ENCODE assay signal across 1 cellular context in the genomic region with DNA sequence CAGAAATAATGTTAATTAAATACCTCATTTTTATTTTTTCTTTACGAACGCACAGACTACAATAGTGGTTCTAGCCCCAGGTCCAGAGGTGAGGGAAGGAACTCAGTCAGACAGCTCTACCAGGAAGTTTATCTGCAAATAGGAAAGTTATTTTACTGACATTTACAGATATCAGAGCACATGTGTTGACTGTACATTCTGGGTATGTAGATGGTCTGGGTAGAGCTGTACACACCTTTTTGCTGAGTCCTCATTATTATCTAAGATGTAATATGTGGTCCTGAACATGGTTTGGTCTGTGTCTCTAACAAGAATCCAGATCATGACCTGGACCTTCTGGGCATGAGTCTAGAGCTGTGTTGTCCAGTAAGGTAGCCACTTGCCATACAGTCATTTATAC.
TF ChIP-seq lines count a peak whose summit lies in the region.

No MANE protein-coding gene starts in this region.

TF ChIP-seq in K562, 482 proteins besides CTCF, POLR2A, EP300 and RAD21:
- TF ChIP-seq CBX3 (IDR thresholded peaks at IDR 0.05; ENCODE audit: borderline replicate concordance in 1 of 2, low read length in 2 of 2) (no peak), MAFF (IDR thresholded peaks at IDR 0.05; ENCODE audit: low read length) (peak; percentile 73), NCOA4 (IDR thresholded peaks at IDR 0.05; ENCODE audit: partially characterized antibody) (no peak), MAFG (tag; conservative IDR thresholded peaks at IDR 0.05) (0 out of 2 replicates have a peak, but pooled peaks have one; percentile 44), TRIM24 (IDR thresholded peaks at IDR 0.05) (no peak), NFRKB (IDR thresholded peaks at IDR 0.05; ENCODE audit: low read depth) (no peak), SMAD4 (CRISPR knock-in tag; conservative IDR thresholded peaks at IDR 0.05) (no peak), SAFB (IDR thresholded peaks at IDR 0.05; ENCODE audit: borderline replicate concordance, low read depth, low read length) (no peak), ZNF766 (CRISPR knock-in tag; conservative IDR thresholded peaks at IDR 0.05) (no peak), ZNF778 (CRISPR knock-in tag; IDR thresholded peaks at IDR 0.05) (no peak), ARID2 (IDR thresholded peaks at IDR 0.05) (no peak), MAFK (IDR thresholded peaks at IDR 0.05; ENCODE audit: low read length) (peak; percentile 68; the same call in 1 of the 2 replicates), ZNF134 (CRISPR knock-in tag; conservative IDR thresholded peaks at IDR 0.05) (no peak), IRF2 (CRISPR knock-in tag; IDR thresholded peaks at IDR 0.05) (no peak), ZNF507 (tag; conservative IDR thresholded peaks at IDR 0.05) (no peak), ZNF212 (CRISPR knock-in tag; IDR thresholded peaks at IDR 0.05) (no peak), ZNF316 (IDR thresholded peaks at IDR 0.05) (peak; percentile 84), TAL1 (IDR thresholded peaks at IDR 0.05) (no peak), RUNX1 (IDR thresholded peaks at IDR 0.05; ENCODE audit: low read depth) (no peak), PURB (CRISPR knock-in tag; IDR thresholded peaks at IDR 0.05; ENCODE audit: low read depth) (no peak), ZFP30 (CRISPR knock-in tag; IDR thresholded peaks at IDR 0.05; ENCODE audit: borderline replicate concordance) (no peak), SOX6 (IDR thresholded peaks at IDR 0.05) (no peak), C11orf30 (IDR thresholded peaks at IDR 0.05; ENCODE audit: low read depth) (peak; percentile 74), FIP1L1 (IDR thresholded peaks at IDR 0.05; ENCODE audit: low read depth, low read length, poor library complexity, severe bottlenecking) (no peak), HNRNPK (IDR thresholded peaks at IDR 0.05; ENCODE audit: low read depth, low read length, poor library complexity, severe bottlenecking) (no peak), NCOA6 (IDR thresholded peaks at IDR 0.05) (no peak), ZKSCAN8 (CRISPR knock-in tag; IDR thresholded peaks at IDR 0.05) (no peak), ZNF184 (CRISPR knock-in tag; IDR thresholded peaks at IDR 0.05) (no peak), KDM4B (IDR thresholded peaks at IDR 0.05; ENCODE audit: borderline replicate concordance in 2 of 2, low read depth in 1 of 2) (no peak)
- TF ChIP-seq, protein P1, sequence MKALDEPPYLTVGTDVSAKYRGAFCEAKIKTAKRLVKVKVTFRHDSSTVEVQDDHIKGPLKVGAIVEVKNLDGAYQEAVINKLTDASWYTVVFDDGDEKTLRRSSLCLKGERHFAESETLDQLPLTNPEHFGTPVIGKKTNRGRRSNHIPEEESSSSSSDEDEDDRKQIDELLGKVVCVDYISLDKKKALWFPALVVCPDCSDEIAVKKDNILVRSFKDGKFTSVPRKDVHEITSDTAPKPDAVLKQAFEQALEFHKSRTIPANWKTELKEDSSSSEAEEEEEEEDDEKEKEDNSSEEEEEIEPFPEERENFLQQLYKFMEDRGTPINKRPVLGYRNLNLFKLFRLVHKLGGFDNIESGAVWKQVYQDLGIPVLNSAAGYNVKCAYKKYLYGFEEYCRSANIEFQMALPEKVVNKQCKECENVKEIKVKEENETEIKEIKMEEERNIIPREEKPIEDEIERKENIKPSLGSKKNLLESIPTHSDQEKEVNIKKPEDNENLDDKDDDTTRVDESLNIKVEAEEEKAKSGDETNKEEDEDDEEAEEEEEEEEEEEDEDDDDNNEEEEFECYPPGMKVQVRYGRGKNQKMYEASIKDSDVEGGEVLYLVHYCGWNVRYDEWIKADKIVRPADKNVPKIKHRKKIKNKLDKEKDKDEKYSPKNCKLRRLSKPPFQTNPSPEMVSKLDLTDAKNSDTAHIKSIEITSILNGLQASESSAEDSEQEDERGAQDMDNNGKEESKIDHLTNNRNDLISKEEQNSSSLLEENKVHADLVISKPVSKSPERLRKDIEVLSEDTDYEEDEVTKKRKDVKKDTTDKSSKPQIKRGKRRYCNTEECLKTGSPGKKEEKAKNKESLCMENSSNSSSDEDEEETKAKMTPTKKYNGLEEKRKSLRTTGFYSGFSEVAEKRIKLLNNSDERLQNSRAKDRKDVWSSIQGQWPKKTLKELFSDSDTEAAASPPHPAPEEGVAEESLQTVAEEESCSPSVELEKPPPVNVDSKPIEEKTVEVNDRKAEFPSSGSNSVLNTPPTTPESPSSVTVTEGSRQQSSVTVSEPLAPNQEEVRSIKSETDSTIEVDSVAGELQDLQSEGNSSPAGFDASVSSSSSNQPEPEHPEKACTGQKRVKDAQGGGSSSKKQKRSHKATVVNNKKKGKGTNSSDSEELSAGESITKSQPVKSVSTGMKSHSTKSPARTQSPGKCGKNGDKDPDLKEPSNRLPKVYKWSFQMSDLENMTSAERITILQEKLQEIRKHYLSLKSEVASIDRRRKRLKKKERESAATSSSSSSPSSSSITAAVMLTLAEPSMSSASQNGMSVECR (CRISPR knock-in tag; IDR thresholded peaks at IDR 0.05), result no peak
- TF ChIP-seq, protein P2, sequence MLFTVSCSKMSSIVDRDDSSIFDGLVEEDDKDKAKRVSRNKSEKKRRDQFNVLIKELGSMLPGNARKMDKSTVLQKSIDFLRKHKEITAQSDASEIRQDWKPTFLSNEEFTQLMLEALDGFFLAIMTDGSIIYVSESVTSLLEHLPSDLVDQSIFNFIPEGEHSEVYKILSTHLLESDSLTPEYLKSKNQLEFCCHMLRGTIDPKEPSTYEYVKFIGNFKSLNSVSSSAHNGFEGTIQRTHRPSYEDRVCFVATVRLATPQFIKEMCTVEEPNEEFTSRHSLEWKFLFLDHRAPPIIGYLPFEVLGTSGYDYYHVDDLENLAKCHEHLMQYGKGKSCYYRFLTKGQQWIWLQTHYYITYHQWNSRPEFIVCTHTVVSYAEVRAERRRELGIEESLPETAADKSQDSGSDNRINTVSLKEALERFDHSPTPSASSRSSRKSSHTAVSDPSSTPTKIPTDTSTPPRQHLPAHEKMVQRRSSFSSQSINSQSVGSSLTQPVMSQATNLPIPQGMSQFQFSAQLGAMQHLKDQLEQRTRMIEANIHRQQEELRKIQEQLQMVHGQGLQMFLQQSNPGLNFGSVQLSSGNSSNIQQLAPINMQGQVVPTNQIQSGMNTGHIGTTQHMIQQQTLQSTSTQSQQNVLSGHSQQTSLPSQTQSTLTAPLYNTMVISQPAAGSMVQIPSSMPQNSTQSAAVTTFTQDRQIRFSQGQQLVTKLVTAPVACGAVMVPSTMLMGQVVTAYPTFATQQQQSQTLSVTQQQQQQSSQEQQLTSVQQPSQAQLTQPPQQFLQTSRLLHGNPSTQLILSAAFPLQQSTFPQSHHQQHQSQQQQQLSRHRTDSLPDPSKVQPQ (CRISPR knock-in tag; IDR thresholded peaks at IDR 0.05; ENCODE audit: borderline replicate concordance), result no peak
- TF ChIP-seq, protein P3, sequence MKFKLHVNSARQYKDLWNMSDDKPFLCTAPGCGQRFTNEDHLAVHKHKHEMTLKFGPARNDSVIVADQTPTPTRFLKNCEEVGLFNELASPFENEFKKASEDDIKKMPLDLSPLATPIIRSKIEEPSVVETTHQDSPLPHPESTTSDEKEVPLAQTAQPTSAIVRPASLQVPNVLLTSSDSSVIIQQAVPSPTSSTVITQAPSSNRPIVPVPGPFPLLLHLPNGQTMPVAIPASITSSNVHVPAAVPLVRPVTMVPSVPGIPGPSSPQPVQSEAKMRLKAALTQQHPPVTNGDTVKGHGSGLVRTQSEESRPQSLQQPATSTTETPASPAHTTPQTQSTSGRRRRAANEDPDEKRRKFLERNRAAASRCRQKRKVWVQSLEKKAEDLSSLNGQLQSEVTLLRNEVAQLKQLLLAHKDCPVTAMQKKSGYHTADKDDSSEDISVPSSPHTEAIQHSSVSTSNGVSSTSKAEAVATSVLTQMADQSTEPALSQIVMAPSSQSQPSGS (CRISPR knock-in tag; IDR thresholded peaks at IDR 0.05), result no peak
- TF ChIP-seq, protein P4, sequence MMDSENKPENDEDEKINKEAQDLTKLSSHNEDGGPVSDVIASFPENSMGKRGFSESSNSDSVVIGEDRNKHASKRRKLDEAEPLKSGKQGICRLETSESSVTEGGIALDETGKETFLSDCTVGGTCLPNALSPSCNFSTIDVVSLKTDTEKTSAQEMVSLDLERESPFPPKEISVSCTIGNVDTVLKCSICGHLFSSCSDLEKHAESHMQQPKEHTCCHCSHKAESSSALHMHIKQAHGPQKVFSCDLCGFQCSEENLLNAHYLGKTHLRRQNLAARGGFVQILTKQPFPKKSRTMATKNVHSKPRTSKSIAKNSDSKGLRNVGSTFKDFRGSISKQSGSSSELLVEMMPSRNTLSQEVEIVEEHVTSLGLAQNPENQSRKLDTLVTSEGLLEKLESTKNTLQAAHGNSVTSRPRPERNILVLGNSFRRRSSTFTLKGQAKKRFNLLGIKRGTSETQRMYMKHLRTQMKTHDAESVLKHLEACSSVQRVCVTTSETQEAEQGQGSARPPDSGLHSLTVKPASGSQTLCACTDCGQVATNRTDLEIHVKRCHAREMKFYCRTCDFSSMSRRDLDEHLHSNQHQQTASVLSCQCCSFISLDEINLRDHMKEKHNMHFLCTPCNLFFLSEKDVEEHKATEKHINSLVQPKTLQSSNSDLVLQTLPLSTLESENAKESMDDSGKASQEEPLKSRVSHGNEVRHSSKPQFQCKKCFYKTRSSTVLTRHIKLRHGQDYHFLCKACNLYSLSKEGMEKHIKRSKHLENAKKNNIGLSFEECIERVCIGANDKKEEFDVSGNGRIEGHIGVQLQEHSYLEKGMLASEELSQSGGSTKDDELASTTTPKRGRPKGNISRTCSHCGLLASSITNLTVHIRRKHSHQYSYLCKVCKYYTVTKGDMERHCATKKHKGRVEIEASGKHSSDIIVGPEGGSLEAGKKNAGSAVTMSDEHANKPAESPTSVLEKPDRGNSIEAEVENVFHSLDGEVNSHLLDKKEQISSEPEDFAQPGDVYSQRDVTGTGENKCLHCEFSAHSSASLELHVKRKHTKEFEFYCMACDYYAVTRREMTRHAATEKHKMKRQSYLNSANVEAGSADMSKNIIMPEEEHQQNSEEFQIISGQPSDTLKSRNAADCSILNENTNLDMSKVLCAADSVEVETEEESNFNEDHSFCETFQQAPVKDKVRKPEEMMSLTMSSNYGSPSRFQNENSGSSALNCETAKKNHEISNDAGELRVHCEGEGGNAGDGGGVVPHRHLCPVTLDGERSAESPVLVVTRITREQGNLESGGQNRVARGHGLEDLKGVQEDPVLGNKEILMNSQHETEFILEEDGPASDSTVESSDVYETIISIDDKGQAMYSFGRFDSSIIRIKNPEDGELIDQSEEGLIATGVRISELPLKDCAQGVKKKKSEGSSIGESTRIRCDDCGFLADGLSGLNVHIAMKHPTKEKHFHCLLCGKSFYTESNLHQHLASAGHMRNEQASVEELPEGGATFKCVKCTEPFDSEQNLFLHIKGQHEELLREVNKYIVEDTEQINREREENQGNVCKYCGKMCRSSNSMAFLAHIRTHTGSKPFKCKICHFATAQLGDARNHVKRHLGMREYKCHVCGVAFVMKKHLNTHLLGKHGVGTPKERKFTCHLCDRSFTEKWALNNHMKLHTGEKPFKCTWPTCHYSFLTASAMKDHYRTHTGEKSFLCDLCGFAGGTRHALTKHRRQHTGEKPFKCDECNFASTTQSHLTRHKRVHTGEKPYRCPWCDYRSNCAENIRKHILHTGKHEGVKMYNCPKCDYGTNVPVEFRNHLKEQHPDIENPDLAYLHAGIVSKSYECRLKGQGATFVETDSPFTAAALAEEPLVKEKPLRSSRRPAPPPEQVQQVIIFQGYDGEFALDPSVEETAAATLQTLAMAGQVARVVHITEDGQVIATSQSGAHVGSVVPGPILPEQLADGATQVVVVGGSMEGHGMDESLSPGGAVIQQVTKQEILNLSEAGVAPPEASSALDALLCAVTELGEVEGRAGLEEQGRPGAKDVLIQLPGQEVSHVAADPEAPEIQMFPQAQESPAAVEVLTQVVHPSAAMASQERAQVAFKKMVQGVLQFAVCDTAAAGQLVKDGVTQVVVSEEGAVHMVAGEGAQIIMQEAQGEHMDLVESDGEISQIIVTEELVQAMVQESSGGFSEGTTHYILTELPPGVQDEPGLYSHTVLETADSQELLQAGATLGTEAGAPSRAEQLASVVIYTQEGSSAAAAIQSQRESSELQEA (IDR thresholded peaks at IDR 0.05; ENCODE audit: low read depth), result no peak
- TF ChIP-seq, protein P5, sequence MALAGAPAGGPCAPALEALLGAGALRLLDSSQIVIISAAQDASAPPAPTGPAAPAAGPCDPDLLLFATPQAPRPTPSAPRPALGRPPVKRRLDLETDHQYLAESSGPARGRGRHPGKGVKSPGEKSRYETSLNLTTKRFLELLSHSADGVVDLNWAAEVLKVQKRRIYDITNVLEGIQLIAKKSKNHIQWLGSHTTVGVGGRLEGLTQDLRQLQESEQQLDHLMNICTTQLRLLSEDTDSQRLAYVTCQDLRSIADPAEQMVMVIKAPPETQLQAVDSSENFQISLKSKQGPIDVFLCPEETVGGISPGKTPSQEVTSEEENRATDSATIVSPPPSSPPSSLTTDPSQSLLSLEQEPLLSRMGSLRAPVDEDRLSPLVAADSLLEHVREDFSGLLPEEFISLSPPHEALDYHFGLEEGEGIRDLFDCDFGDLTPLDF (CRISPR knock-in tag; IDR thresholded peaks at IDR 0.05), result no peak
